ENCODE assay signal across 24 cellular contexts in genomic region chr18:79300382-79300781, GRCh38.
"Had no signal": no experiment of that assay in that cellular context is flagged by ENCODE, and none has a peak within 500 bp of the region (broad histone marks: within the 10 kb centered on the region; RNA-seq: fewer than 3 reads in every experiment).

No MANE protein-coding gene starts in this region.

- H3K4me1 Mint-ChIP-seq: activated CD4-positive, alpha-beta T cell treated with anti-CD3 and anti-CD28 coated beads, Interleukin-2, amount 10 ng/mL, durations not matched to agents 24 days and 14 days; activated naive CD8-positive, alpha-beta T cell treated with anti-CD3 and anti-CD28 coated beads for 36 hours; mesothelial cell of epicardium had no signal

- H3K27me3 Mint-ChIP-seq: activated CD4-positive, alpha-beta memory T cell treated with anti-CD3 and anti-CD28 coated beads for 36 hours; activated CD4-positive, alpha-beta T cell treated with anti-CD3 and anti-CD28 coated beads, Interleukin-2, amount 10 ng/mL, durations not matched to agents 24 days and 14 days; activated naive CD8-positive, alpha-beta T cell treated with anti-CD3 and anti-CD28 coated beads for 36 hours; brain; naive thymus-derived CD4-positive, alpha-beta T cell had no signal

- ATAC-seq: left cardiac atrium; left ventricle myocardium superior; naive thymus-derived CD4-positive, alpha-beta T cell; right cardiac atrium had no signal

- DNase-seq: activated CD4-positive, alpha-beta memory T cell treated with anti-CD3 and anti-CD28 coated beads for 36 hours; activated CD4-positive, alpha-beta T cell treated with anti-CD3 and anti-CD28 coated beads, Interleukin-2, amount 10 ng/mL, durations not matched to agents 24 days and 14 days; activated CD4-positive, CD25-positive, alpha-beta regulatory T cell treated with anti-CD3 and anti-CD28 coated beads, Interleukin-2, amount 50 U/mL, for 72 hours; activated CD8-positive, alpha-beta memory T cell treated with anti-CD3 and anti-CD28 coated beads, Interleukin-2, amount 50 U/mL, for 4 hours; activated effector memory CD4-positive, alpha-beta T cell treated with anti-CD3 and anti-CD28 coated beads, Interleukin-2, amount 50 U/mL, for 16 hours; activated naive CD4-positive, alpha-beta T cell treated with anti-CD3 and anti-CD28 coated beads for 36 hours; activated naive CD8-positive, alpha-beta T cell treated with anti-CD3 and anti-CD28 coated beads for 36 hours; activated T-cell treated with anti-CD3 and anti-CD28 coated beads, Interleukin-2, amount 50 U/mL, for 1 hour; adrenal gland; effector memory CD4-positive, alpha-beta T cell; left cardiac atrium; left ventricle myocardium superior; mammary epithelial cell; naive thymus-derived CD4-positive, alpha-beta T cell; right cardiac atrium; stimulated activated CD4-positive, alpha-beta T cell treated with anti-CD3 and anti-CD28 coated beads, Interleukin-15, amount 100 ng/mL, for 24 hours; stimulated activated CD4-positive, alpha-beta T cell treated with anti-CD3 and anti-CD28 coated beads, Interleukin-2, amount 100 ng/mL, for 24 hours; stimulated activated naive CD4-positive, alpha-beta T cell; testis; transverse colon; WERI-Rb-1 had no signal

- H3K27ac Mint-ChIP-seq: activated CD4-positive, alpha-beta memory T cell treated with anti-CD3 and anti-CD28 coated beads for 36 hours; activated CD4-positive, alpha-beta T cell treated with anti-CD3 and anti-CD28 coated beads, Interleukin-2, amount 10 ng/mL, durations not matched to agents 24 days and 14 days; activated naive CD8-positive, alpha-beta T cell treated with anti-CD3 and anti-CD28 coated beads for 36 hours; activated T-helper 1 cell treated with anti-CD3 and anti-CD28 coated beads, Interleukin-12 subunit alpha, Interleukin-12 subunit beta, Interleukin-2, Interleukin-4 antibody, amounts not matched to agents 30 ng/mL and 10 ng/mL and 1 ng/mL, durations not matched to agents 14 hours and 24 hours and 36 hours; mesothelial cell of epicardium had no signal

- H3K4me3 Mint-ChIP-seq: activated CD4-positive, alpha-beta memory T cell treated with anti-CD3 and anti-CD28 coated beads for 36 hours; activated CD4-positive, alpha-beta T cell treated with anti-CD3 and anti-CD28 coated beads, Interleukin-2, amount 10 ng/mL, durations not matched to agents 24 days and 14 days; activated naive CD4-positive, alpha-beta T cell treated with anti-CD3 and anti-CD28 coated beads for 36 hours; activated naive CD8-positive, alpha-beta T cell treated with anti-CD3 and anti-CD28 coated beads for 36 hours; activated T-helper 1 cell treated with anti-CD3 and anti-CD28 coated beads, Interleukin-12 subunit alpha, Interleukin-12 subunit beta, Interleukin-2, Interleukin-4 antibody, amounts not matched to agents 30 ng/mL and 10 ng/mL and 1 ng/mL, durations not matched to agents 14 hours and 24 hours and 36 hours; brain; mesothelial cell of epicardium; naive thymus-derived CD4-positive, alpha-beta T cell had no signal

- H3K9me3 Mint-ChIP-seq: activated CD4-positive, alpha-beta memory T cell treated with anti-CD3 and anti-CD28 coated beads for 36 hours; activated CD4-positive, alpha-beta T cell treated with anti-CD3 and anti-CD28 coated beads, Interleukin-2, amount 10 ng/mL, durations not matched to agents 24 days and 14 days; activated naive CD4-positive, alpha-beta T cell treated with anti-CD3 and anti-CD28 coated beads for 36 hours; activated naive CD8-positive, alpha-beta T cell treated with anti-CD3 and anti-CD28 coated beads for 36 hours; activated T-helper 1 cell treated with anti-CD3 and anti-CD28 coated beads, Interleukin-12 subunit alpha, Interleukin-12 subunit beta, Interleukin-2, Interleukin-4 antibody, amounts not matched to agents 30 ng/mL and 10 ng/mL and 1 ng/mL, durations not matched to agents 14 hours and 24 hours and 36 hours; brain; mesothelial cell of epicardium had no signal
